Comparison of ENCODE assay signal across 10 cellular contexts in genomic region chr11:32092581-32093170, GRCh38. TPM values are rescaled to one million over a fixed set of nuclear protein-coding genes. Genes with fewer than 3 reads are reported as not detected.
DNase-seq lines count a peak whose midpoint lies in the region; ATAC-seq, FAIRE-seq and TF ChIP-seq lines count a peak whose summit lies in the region.
"Had no signal": no experiment of that assay in that cellular context is flagged by ENCODE, and none has a peak within 500 bp of the region (broad histone marks: within the 10 kb centered on the region; RNA-seq: fewer than 3 reads in every experiment).

No MANE protein-coding gene starts in this region.

- POLR2A ChIA-PET in HepG2 (lab: Yijun Ruan, JAX), result no interaction called here
- POLR2A ChIA-PET in OCI-LY7 (lab: Charles Lee), result no interaction called here

- H3K36me3 ChIP-seq in HepG2 (replicated peaks in 1 of 2; ENCODE audit: control insufficient read depth in 1 of 2, insufficient read depth in 2 of 2, low read length in 2 of 2), result 0 out of 5 replicates have a peak, but pooled peaks cover 0 to 4% of the 10 kb centered on the region in 2 experiments
- H3K36me3 ChIP-seq in right lobe of liver, result no peaks in the 10 kb centered on the region
- no peaks in the 10 kb centered on the region for H3K36me3 ChIP-seq in OCI-LY7 (ENCODE audit: insufficient read depth, low read length)

- H3K9me2 ChIP-seq in OCI-LY7 (ENCODE audit: insufficient read depth, low read length), result no peaks in the 10 kb centered on the region

- no peak for TF ChIP-seq RAD21 in HepG2 (CRISPR knock-in tag; IDR thresholded peaks at IDR 0.05)

- no peaks in the 10 kb centered on the region for H3K9me3 Mint-ChIP-seq in activated naive CD8-positive, alpha-beta T cell treated with anti-CD3 and anti-CD28 coated beads for 36 hours
- H3K9me3 Mint-ChIP-seq in memory B cell, result no peaks in the 10 kb centered on the region

- H2AFZ ChIP-seq in HepG2 (ENCODE audit: low read length), result no peak overlapping the region
- H2AFZ ChIP-seq in OCI-LY7 (ENCODE audit: low read length), result no peak overlapping the region

- peaks cover 35% of the 10 kb centered on the region for H3K36me3 Mint-ChIP-seq in activated naive CD8-positive, alpha-beta T cell treated with anti-CD3 and anti-CD28 coated beads for 36 hours
- H3K36me3 Mint-ChIP-seq in memory B cell, result peaks cover 7% of the 10 kb centered on the region

- ATAC-seq in HepG2, result no peak
- ATAC-seq in right lobe of liver, result no peak
- no peak for ATAC-seq in memory B cell (ENCODE audit: low read depth)
- no peak for ATAC-seq in HG03571 (IDR thresholded peaks at IDR 0.05; ENCODE audit: unreplicated experiment)
- ATAC-seq in HG02571 (IDR thresholded peaks at IDR 0.05; ENCODE audit: unreplicated experiment), result no peak

- no peak for FAIRE-seq in HepG2 (lab: Jason Lieb, UNC)
- FAIRE-seq: urothelium cell line had no signal

- H3K4me1 ChIP-seq in HepG2 (ENCODE audit: insufficient read depth, low read length), result peaks cover 28% of the 10 kb centered on the region
- H3K4me1 ChIP-seq in right lobe of liver, result peaks cover 0 to 10% (median 2%) of the 10 kb centered on the region in 4 donors
- no peaks in the 10 kb centered on the region for H3K4me1 ChIP-seq in OCI-LY7 (ENCODE audit: insufficient read depth, low read length, poor library complexity, severe bottlenecking)

- intact Hi-C loops in HepG2 (cut with micrococcal nuclease; ENCODE audit: unreplicated experiment), result loop anchor here (1.0 to 5.0 kb wide), 2 partner anchors 11 to 945 kb away; partner anchors contain the start of gene TCP11L1
- intact Hi-C loops in right lobe of liver (cut with DNase I), result no loop called here
- intact Hi-C loops in OCI-LY7 (cut with micrococcal nuclease; ENCODE audit: unreplicated experiment), result no loop called here

- H3K9me3 ChIP-seq in HepG2 (ENCODE audit: low read length) (no peaks in the 10 kb centered on the region), right lobe of liver (no peaks in the 10 kb centered on the region), OCI-LY7 (ENCODE audit: low read length) (no peaks in the 10 kb centered on the region)

- H3K4me3 ChIP-seq in HepG2 (replicated peaks in 1 of 3; ENCODE audit: insufficient read depth in 1 of 3, low read depth in 2 of 3, low read length in 3 of 3), result no peak overlapping the region
- no peak overlapping the region for H3K4me3 ChIP-seq in right lobe of liver
- no peak overlapping the region for H3K4me3 ChIP-seq in OCI-LY7 (ENCODE audit: low read depth, low read length, poor library complexity, severe bottlenecking)

- WGBS in HepG2 (ENCODE audit: low lambda C conversion rate), result 100% methylated on average over 3 of the region's 4 CpGs
- no CpG with 5 or more reads among the region's 4 CpGs for WGBS in right lobe of liver (ENCODE audit: insufficient coverage, low coverage, low lambda C conversion rate, missing lambda C conversion rate)

- H4K20me1 ChIP-seq in HepG2 (ENCODE audit: insufficient read depth, low read length), result peaks cover 7% of the 10 kb centered on the region
- H4K20me1 ChIP-seq in OCI-LY7 (ENCODE audit: insufficient read depth, low read length), result no peaks in the 10 kb centered on the region

- H3K4me3 Mint-ChIP-seq in activated naive CD8-positive, alpha-beta T cell treated with anti-CD3 and anti-CD28 coated beads for 36 hours, result peak overlapping the region; percentile 83
- peak overlapping the region; percentile 60 for H3K4me3 Mint-ChIP-seq in memory B cell

- TF ChIP-seq POLR2A in HepG2 (IDR thresholded peaks at IDR 0.05; ENCODE audit: insufficient read depth in 1 of 2, low read depth in 2 of 2, low read length in 2 of 2), result no peak
- no peak for TF ChIP-seq POLR2A in right lobe of liver (IDR thresholded peaks at IDR 0.05)

- TF ChIP-seq EP300 in HepG2 (IDR thresholded peaks at IDR 0.05; ENCODE audit: low read depth in 2 of 2, low read length in 2 of 2) (no peak), HepG2 (CRISPR knock-in tag; IDR thresholded peaks at IDR 0.05; ENCODE audit: borderline replicate concordance) (no peak)

- H3K27ac Mint-ChIP-seq in activated naive CD8-positive, alpha-beta T cell treated with anti-CD3 and anti-CD28 coated beads for 36 hours, result peak overlapping the region; percentile 92
- peak overlapping the region; percentile 47 for H3K27ac Mint-ChIP-seq in memory B cell

- H3K79me2 ChIP-seq in HepG2 (ENCODE audit: insufficient read depth, low read length) (no peaks in the 10 kb centered on the region), OCI-LY7 (ENCODE audit: insufficient read depth, low read depth, low read length) (no peaks in the 10 kb centered on the region)

- H3K4me2 ChIP-seq in HepG2 (ENCODE audit: low read depth, low read length), result peak overlapping the region; percentile 81
- no peak overlapping the region for H3K4me2 ChIP-seq in OCI-LY7 (ENCODE audit: low read length)

- in situ Hi-C loops in HepG2 (cut with HindIII; ENCODE audit: extremely low pct_ligation_motif_present, low pct_unique_long_range_greater_than_20kb), result no loop called here

- H3K27me3 Mint-ChIP-seq in activated naive CD8-positive, alpha-beta T cell treated with anti-CD3 and anti-CD28 coated beads for 36 hours, result no peaks in the 10 kb centered on the region
- peaks cover 6% of the 10 kb centered on the region for H3K27me3 Mint-ChIP-seq in memory B cell

- peaks cover 33% of the 10 kb centered on the region for H3K4me1 Mint-ChIP-seq in activated naive CD8-positive, alpha-beta T cell treated with anti-CD3 and anti-CD28 coated beads for 36 hours
- H3K4me1 Mint-ChIP-seq in memory B cell, result peaks cover 15% of the 10 kb centered on the region

- TF ChIP-seq CTCF in HepG2 (CRISPR knock-in tag; IDR thresholded peaks at IDR 0.05) (no peak), right lobe of liver (IDR thresholded peaks at IDR 0.05) (no peak), OCI-LY7 (conservative IDR thresholded peaks at IDR 0.05; ENCODE audit: low read length) (no peak)

- CTCF ChIA-PET in HepG2 (lab: Yijun Ruan, JAX; ENCODE audit: low intra/inter-chr PET ratio, low total read pairs) (no interaction called here), OCI-LY7 (lab: Charles Lee; ENCODE audit: unreplicated experiment) (no interaction called here)

- BruUV-seq in HepG2 (replicated peaks; lab: Mats Ljungman, UMichigan) (TSS peak; percentile 56), OCI-LY7 (replicated peaks; lab: Mats Ljungman, UMichigan) (no TSS peak)

- H3K9ac ChIP-seq in HepG2 (ENCODE audit: insufficient read depth, low read depth, low read length), result no peak overlapping the region

- H3K27ac ChIP-seq in HepG2 (ENCODE audit: extremely low read length, insufficient read depth, low read length), result no peak overlapping the region
- H3K27ac ChIP-seq in right lobe of liver, result no peak overlapping the region
- H3K27ac ChIP-seq in OCI-LY7 (ENCODE audit: low read depth, low read length, poor library complexity, severe bottlenecking), result no peak overlapping the region

- peak; percentile 59 for DNase-seq in HepG2 (ENCODE audit: low spot score)
- no peak for DNase-seq in right lobe of liver
- no peak for DNase-seq in activated naive CD8-positive, alpha-beta T cell treated with anti-CD3 and anti-CD28 coated beads for 36 hours
- DNase-seq in memory B cell (ENCODE audit: low spot score in 2 of 2), result no peak
- DNase-seq in cerebellum (ENCODE audit: low spot score), result no peak
- DNase-seq in OCI-LY7 (ENCODE audit: low spot score), result no peak
- DNase-seq: GDM1 had no signal

- H3K27me3 ChIP-seq in HepG2 (ENCODE audit: control insufficient read depth in 1 of 2, insufficient read depth in 2 of 2, low read length in 2 of 2), result peaks cover 0 to 28% of the 10 kb centered on the region in 2 experiments; a peak in 4 of 5 replicates
- no peaks in the 10 kb centered on the region for H3K27me3 ChIP-seq in right lobe of liver

TF ChIP-seq in HepG2, 621 proteins besides CTCF, POLR2A, EP300 and RAD21:
- no peak for TF ChIP-seq MED13 (CRISPR knock-in tag; IDR thresholded peaks at IDR 0.05)
- TF ChIP-seq SOX5 (CRISPR knock-in tag; IDR thresholded peaks at IDR 0.05; ENCODE audit: borderline replicate concordance), result peak; percentile 89; the same call in 1 of the 2 replicates
- TF ChIP-seq SOX13 (IDR thresholded peaks at IDR 0.05), result peak; percentile 28; the same call in 1 of the 2 replicates
- TF ChIP-seq SOX13 (CRISPR knock-in tag; conservative IDR thresholded peaks at IDR 0.05 in 1 of 2, IDR thresholded peaks at IDR 0.05 in 1 of 2), result peak in 1 of 2 experiments; percentile 96; a peak in 2 of 4 replicates
- no peak for TF ChIP-seq SOX6 (IDR thresholded peaks at IDR 0.05)
- TF ChIP-seq SOX6 (CRISPR knock-in tag; IDR thresholded peaks at IDR 0.05), result peak; percentile 73
- peak; percentile 39 for TF ChIP-seq TCF7 (IDR thresholded peaks at IDR 0.05; ENCODE audit: low read depth)
- TF ChIP-seq XRCC5 (optimal IDR thresholded peaks at IDR 0.05; ENCODE audit: low read length), result peak; percentile 21
- no peak for TF ChIP-seq GZF1 (CRISPR knock-in tag; IDR thresholded peaks at IDR 0.05)
TF ChIP-seq in HepG2: peak in this region for 5.

RNA-seq across cellular contexts. Expression of gene RCN1, which starts 1.8 kb away (rescaled TPM):
- total RNA-seq in HepG2 (2016; rRNA removed; fragmentation: Illumina TruSeq; extraction: Trizol) (14.7 and 28.5 TPM in 2 replicates), right lobe of liver (10 to 100 TPM; 30.7 to 52.4 (median 37.7) TPM), cerebellum (59.7 TPM), OCI-LY7 (2022) (0.74 TPM in 1 of 2 replicates, not detected in the other)
- total RNA-seq in HepG2 (2016; cell fraction: cytosol; rRNA removed; fragmentation: Illumina TruSeq; extraction: Trizol; ENCODE audit: low read depth), result 6.8 and 7.7 TPM in 2 replicates
- total RNA-seq in HepG2 (2016; cell fraction: insoluble cytoplasmic fraction; rRNA removed; fragmentation: Illumina TruSeq; extraction: Trizol), result 14.2 and 26.1 TPM in 2 replicates
- total RNA-seq in HepG2 (2016; cell fraction: membrane; rRNA removed; fragmentation: Illumina TruSeq; extraction: Trizol), result 15.0 and 16.9 TPM in 2 replicates
- total RNA-seq in HepG2 (2016; cell fraction: nucleus; rRNA removed; fragmentation: Illumina TruSeq; extraction: Trizol), result 31.1 and 36.5 TPM in 2 replicates
- polyA plus RNA-seq in HepG2 (2011; rRNA removed), result 21.9 and 22.0 TPM in 2 replicates
- 13.1 and 18.6 TPM in 2 replicates for polyA plus RNA-seq in HepG2 (2011; cell fraction: cytosol; rRNA removed)
- 13.9 and 19.0 TPM in 2 replicates for polyA plus RNA-seq in HepG2 (2011; cell fraction: nucleus; rRNA removed)
- 20.0 and 36.5 TPM in 2 replicates for polyA plus RNA-seq in HepG2 (2012)
- 10.1 and 12.3 TPM in 2 replicates for polyA plus RNA-seq in HepG2 (2016; cell fraction: cytosol; fragmentation: Illumina TruSeq; extraction: Trizol; ENCODE audit: low read depth)
- polyA plus RNA-seq in HepG2 (2016; cell fraction: insoluble cytoplasmic fraction; fragmentation: Illumina TruSeq; extraction: Trizol; ENCODE audit: low read depth), result 24.9 and 25.0 TPM in 2 replicates
- polyA plus RNA-seq in HepG2 (2016; cell fraction: membrane; fragmentation: Illumina TruSeq; extraction: Trizol; ENCODE audit: low read depth), result 19.5 and 23.7 TPM in 2 replicates
- 72.9 and 82.2 TPM in 2 replicates for polyA plus RNA-seq in HepG2 (2016; cell fraction: nucleus; fragmentation: Illumina TruSeq; extraction: Trizol; ENCODE audit: insufficient read depth, low read depth)
- 7.9 and 62.4 TPM in 2 replicates for polyA minus RNA-seq in HepG2 (2011; rRNA and poly(A)+ RNA removed; ENCODE audit: low replicate concordance)
- polyA minus RNA-seq in HepG2 (2011; cell fraction: cytosol; rRNA and poly(A)+ RNA removed), result 15.3 and 17.1 TPM in 2 replicates
- polyA minus RNA-seq in HepG2 (2011; cell fraction: nucleus; rRNA and poly(A)+ RNA removed), result 18.0 and 23.4 TPM in 2 replicates
- total RNA-seq in activated naive CD8-positive, alpha-beta T cell treated with anti-CD3 and anti-CD28 coated beads for 36 hours, result 10 to 100 TPM; 35.4 to 36.3 TPM
- total RNA-seq in OCI-LY7 (2014; rRNA removed; shearing (Covaris generic)), result not detected in 2 replicates

Comparison
In these comparisons a context has a peak if more than half of its experiments do, and no peak if none do; other contexts are left out.
1. RNA of gene RCN1, which starts 1.8 kb away (total RNA-seq): 59.7 TPM in cerebellum (single experiment), 30.7 to 52.4 TPM in right lobe of liver, 35.4 to 36.3 TPM in activated naive CD8-positive, alpha-beta T cell treated with anti-CD3 and anti-CD28 coated beads for 36 hours and 6.8 to 36.5 TPM in HepG2; 0.74 TPM in OCI-LY7; every median in the first group is over 4 times any median in the second.